In the genomic region with DNA sequence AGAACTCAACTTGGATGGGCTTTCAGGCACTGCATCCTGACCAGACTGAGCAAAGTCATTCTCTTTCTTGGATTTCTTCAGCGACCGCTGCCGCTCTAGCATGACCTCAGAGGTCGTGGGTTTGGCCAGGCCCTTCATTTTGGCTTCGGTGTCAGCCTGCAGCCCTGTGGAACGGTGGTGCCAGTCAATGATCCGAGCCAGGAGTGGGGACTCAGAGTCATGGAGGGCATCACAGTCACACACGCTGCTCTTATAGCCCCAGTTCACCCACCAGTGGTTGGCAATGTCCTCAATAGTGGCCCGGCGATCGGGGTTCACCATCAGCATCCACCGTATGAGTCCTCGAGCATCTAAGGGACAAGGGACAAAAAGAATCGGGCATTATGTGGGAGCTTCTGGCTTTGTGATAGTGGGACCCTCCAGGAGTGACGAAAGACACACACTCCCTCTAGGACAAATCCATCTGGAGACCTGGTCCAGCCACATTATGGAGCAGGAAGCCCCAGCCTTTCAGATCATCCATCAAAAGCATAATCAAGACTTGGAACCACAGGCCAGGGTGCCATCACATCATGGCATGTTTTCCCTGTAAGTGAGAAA, we compare ENCODE assay signal across 30 cellular contexts.
"Had no signal": no experiment of that assay in that cellular context is flagged by ENCODE, and none has a peak within 500 bp of the region (broad histone marks: within the 10 kb centered on the region; RNA-seq: fewer than 3 reads in every experiment).

No MANE protein-coding gene starts in this region.

- DNase-seq: heart left ventricle; hypothalamus; immature natural killer cell; kidney; left colon; left lung; lower lobe of right lung; mammary epithelial cell; mesendoderm; naive thymus-derived CD4-positive, alpha-beta T cell; occipital lobe; ovary; right cardiac atrium; stimulated activated CD4-positive, alpha-beta T cell treated with anti-CD3 and anti-CD28 coated beads, Interleukin-12 subunit alpha, Interleukin-12 subunit beta, amount 100 ng/mL, for 4 hours; stimulated activated CD4-positive, alpha-beta T cell treated with anti-CD3 and anti-CD28 coated beads, Interleukin-15, amount 100 ng/mL, for 24 hours; stimulated activated CD4-positive, alpha-beta T cell treated with anti-CD3 and anti-CD28 coated beads, Interleukin-2, amount 100 ng/mL, for 24 hours; stimulated activated CD4-positive, alpha-beta T cell treated with anti-CD3 and anti-CD28 coated beads, Interleukin-4, amount 100 ng/mL, for 1 hour; stimulated activated naive B cell treated with anti-CD40 and anti-IgM and Interleukin-4, amounts not matched to agents 10 μg/mL and 1 μg/mL and 100 μg/mL, for 72 hours; stimulated activated naive CD8-positive, alpha-beta T cell treated with anti-CD3 and anti-CD28 coated beads, Interleukin-15, Interleukin-2, amounts not matched to agents 100 U/mL and 50 U/mL, for 24 hours; stomach; testis; transverse colon; uterus had no signal

- H3K9me3 Mint-ChIP-seq: immature natural killer cell had no signal

- H3K4me1 ChIP-seq: left lung, testis had no signal

- H3K4me3 ChIP-seq: heart left ventricle, left lung, lower lobe of right lung, ovary, skin epidermis, stomach, testis, thyroid gland, transverse colon, uterus had no signal

- H3K4me3 Mint-ChIP-seq: immature natural killer cell; mesothelial cell of epicardium; naive thymus-derived CD4-positive, alpha-beta T cell; natural killer cell treated with Interleukin-12 subunit alpha and Interleukin-12 subunit beta and Interleukin-15 and Interleukin-18, amount 100 ng/mL, for 72 hours; stimulated activated naive B cell treated with anti-CD40 and anti-IgM and Interleukin-4, amounts not matched to agents 10 μg/mL and 1 μg/mL and 100 μg/mL, for 72 hours had no signal

- H3K27ac Mint-ChIP-seq: immature natural killer cell; mesothelial cell of epicardium; naive thymus-derived CD4-positive, alpha-beta T cell; natural killer cell treated with Interleukin-12 subunit alpha and Interleukin-12 subunit beta and Interleukin-15 and Interleukin-18, amount 100 ng/mL, for 72 hours; progenitor cell of endocrine pancreas; stimulated activated naive B cell treated with anti-CD40 and anti-IgM and Interleukin-4, amounts not matched to agents 10 μg/mL and 1 μg/mL and 100 μg/mL, for 72 hours had no signal

- H3K9me3 ChIP-seq: heart left ventricle, left lung, lower lobe of right lung, neutrophil, ovary, stomach, testis, thyroid gland, transverse colon, uterus had no signal

- H3K27ac ChIP-seq: left lung, lower lobe of right lung, neutrophil, ovary, stomach, testis, thyroid gland, transverse colon had no signal

- H3K27me3 ChIP-seq: heart left ventricle, left lung, neutrophil, ovary, stomach, testis, thyroid gland, transverse colon, uterus had no signal

- H3K4me1 Mint-ChIP-seq: immature natural killer cell; naive thymus-derived CD4-positive, alpha-beta T cell; stimulated activated naive B cell treated with anti-CD40 and anti-IgM and Interleukin-4, amounts not matched to agents 10 μg/mL and 1 μg/mL and 100 μg/mL, for 72 hours had no signal

- ATAC-seq: heart left ventricle; left colon; left lung; lower lobe of right lung; naive thymus-derived CD4-positive, alpha-beta T cell; right cardiac atrium; sciatic nerve; stimulated activated naive B cell treated with anti-CD40 and anti-IgM and Interleukin-4, amounts not matched to agents 10 μg/mL and 1 μg/mL and 100 μg/mL, for 72 hours; stimulated activated naive CD8-positive, alpha-beta T cell treated with anti-CD3 and anti-CD28 coated beads, Interleukin-15, Interleukin-2, amounts not matched to agents 100 U/mL and 50 U/mL, for 24 hours had no signal

- H3K36me3 ChIP-seq: left lung, neutrophil, ovary, transverse colon, uterus had no signal

- H3K27me3 Mint-ChIP-seq: progenitor cell of endocrine pancreas had no signal

- H3K36me3 Mint-ChIP-seq: immature natural killer cell; naive thymus-derived CD4-positive, alpha-beta T cell; natural killer cell treated with Interleukin-12 subunit alpha and Interleukin-12 subunit beta and Interleukin-15 and Interleukin-18, amount 100 ng/mL, for 72 hours; stimulated activated naive B cell treated with anti-CD40 and anti-IgM and Interleukin-4, amounts not matched to agents 10 μg/mL and 1 μg/mL and 100 μg/mL, for 72 hours had no signal
